ENCODE assay signal across 8 cellular contexts in the genomic region with DNA sequence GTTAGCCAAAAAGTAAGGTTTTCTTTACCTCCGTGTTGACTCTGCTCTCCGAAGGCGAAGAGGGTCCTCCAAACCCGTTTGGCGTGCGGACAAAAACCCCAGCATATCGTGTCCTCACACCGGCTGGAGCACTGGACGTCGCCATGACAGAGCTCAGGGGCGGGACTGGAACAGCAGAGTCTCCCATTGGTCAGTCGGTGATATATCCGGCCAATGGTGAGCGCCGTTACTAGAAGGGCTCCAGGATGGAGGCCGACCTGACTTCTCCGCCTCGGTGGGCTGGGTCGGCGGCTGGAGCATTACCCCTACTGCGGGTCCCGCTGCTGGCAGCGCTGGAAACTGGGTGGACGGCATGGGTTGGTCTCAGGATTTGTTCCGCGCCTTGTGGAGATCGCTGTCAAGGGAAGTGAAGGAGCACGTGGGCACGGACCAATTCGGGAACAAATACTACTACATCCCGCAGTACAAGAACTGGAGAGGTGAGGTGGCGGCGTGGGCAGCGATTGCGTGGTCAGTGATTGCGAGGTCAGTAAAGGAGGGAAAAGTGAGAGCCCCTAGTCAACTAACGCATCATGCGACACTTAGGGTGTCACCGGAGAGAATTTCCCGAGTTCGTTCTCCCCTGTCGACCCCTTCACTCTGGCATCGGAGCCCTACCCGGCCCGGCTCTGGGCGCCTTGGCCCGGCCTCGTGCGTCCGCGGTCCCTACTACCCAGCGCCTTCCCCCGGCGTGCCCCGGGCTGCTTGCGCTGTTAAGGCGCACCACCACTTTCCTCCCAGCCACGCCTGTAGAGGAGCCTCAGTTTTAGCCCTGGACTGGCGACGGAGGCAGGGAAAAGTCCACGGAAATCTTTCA. TPM values are rescaled to one million over a fixed set of nuclear protein-coding genes. Genes with fewer than 3 reads are reported as not detected.
A peak's percentile ranks its signal among the peaks of the same experiment; 100 is the strongest.
DNase-seq lines count a peak whose midpoint lies in the region; ATAC-seq and TF ChIP-seq lines count a peak whose summit lies in the region.

A gene with protein sequence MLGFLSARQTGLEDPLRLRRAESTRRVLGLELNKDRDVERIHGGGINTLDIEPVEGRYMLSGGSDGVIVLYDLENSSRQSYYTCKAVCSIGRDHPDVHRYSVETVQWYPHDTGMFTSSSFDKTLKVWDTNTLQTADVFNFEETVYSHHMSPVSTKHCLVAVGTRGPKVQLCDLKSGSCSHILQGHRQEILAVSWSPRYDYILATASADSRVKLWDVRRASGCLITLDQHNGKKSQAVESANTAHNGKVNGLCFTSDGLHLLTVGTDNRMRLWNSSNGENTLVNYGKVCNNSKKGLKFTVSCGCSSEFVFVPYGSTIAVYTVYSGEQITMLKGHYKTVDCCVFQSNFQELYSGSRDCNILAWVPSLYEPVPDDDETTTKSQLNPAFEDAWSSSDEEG (minus strand): TSS at position 167 of the 856 bp plus-strand sequence. CDS start 62 bp downstream, at position 105.
A gene with protein sequence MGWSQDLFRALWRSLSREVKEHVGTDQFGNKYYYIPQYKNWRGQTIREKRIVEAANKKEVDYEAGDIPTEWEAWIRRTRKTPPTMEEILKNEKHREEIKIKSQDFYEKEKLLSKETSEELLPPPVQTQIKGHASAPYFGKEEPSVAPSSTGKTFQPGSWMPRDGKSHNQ (plus strand): TSS at position 302 of the 856 bp plus-strand sequence. CDS start 51 bp downstream, at position 353.

- H3K27me3 ChIP-seq in OCI-LY3 (ENCODE audit: low read depth, low read length), result no peaks in the 10 kb centered on the region

- ATAC-seq in GM21528 (IDR thresholded peaks at IDR 0.05; ENCODE audit: low FRiP score, unreplicated experiment) (peak; percentile 99), mucosa of descending colon (peak; percentile 99)

- H3K4me1 ChIP-seq in OCI-LY3 (ENCODE audit: low read length) (peaks cover 15% of the 10 kb centered on the region), mucosa of descending colon (ENCODE audit: low read depth) (peaks cover 16% of the 10 kb centered on the region)

- H3K79me2 ChIP-seq in OCI-LY3 (ENCODE audit: low read length), result peaks cover 66% of the 10 kb centered on the region

- H3K9ac ChIP-seq in OCI-LY3 (ENCODE audit: low read length), result peak within 1 kb of the TSS; percentile 83

- no peaks in the 10 kb centered on the region for H4K20me1 ChIP-seq in OCI-LY3 (ENCODE audit: insufficient read depth, low read length)

- no peak for TF ChIP-seq CTCF in OCI-LY3 (IDR thresholded peaks at IDR 0.05; ENCODE audit: low read depth, low read length)
- TF ChIP-seq CTCF in epithelial cell of proximal tubule (conservative IDR thresholded peaks at IDR 0.05; ENCODE audit: low read depth, low read length), result no peak
- no peak for TF ChIP-seq CTCF in mucosa of descending colon (IDR thresholded peaks at IDR 0.05)

- peak within 1 kb of the TSS; percentile 99 for H3K4me3 ChIP-seq in OCI-LY3 (ENCODE audit: low read length)
- H3K4me3 ChIP-seq in epithelial cell of proximal tubule (ENCODE audit: low read depth, low read length), result peak within 1 kb of the TSS; percentile 84
- peak within 1 kb of the TSS; percentile 48 for H3K4me3 ChIP-seq in mucosa of descending colon

- peak within 1 kb of the TSS; percentile 96 for H2AFZ ChIP-seq in OCI-LY3 (ENCODE audit: low read depth, low read length)

- DNase-seq in DMS 273 treated with DMSO at 0.1 percent for 48 hours (lab: John Stamatoyannopoulos, UW) (peak; percentile 87), HuH-7.5 (ENCODE audit: low spot score) (peak; percentile 84), activated T-cell treated with anti-CD3 and anti-CD28 coated beads for 1 hour (ENCODE audit: low read depth) (peak; percentile 76), epithelial cell of proximal tubule (ENCODE audit: low read depth) (peak; percentile 61), mucosa of descending colon (peak; percentile 91 to 94 (median 91))
- peak; percentile 62 to 79 for DNase-seq in stimulated activated CD8-positive, alpha-beta memory T cell treated with anti-CD3 and anti-CD28 coated beads, Interleukin-4, amount 100 ng/mL, for 1 hour (ENCODE audit: low read depth in 2 of 2, low spot score in 1 of 2)

- H3K4me2 ChIP-seq in OCI-LY3 (ENCODE audit: low read length), result peak within 1 kb of the TSS; percentile 95

- peak within 1 kb of the TSS; percentile 50 for H3K27ac ChIP-seq in OCI-LY3 (ENCODE audit: low read length)

- no peaks in the 10 kb centered on the region for H3K36me3 ChIP-seq in OCI-LY3 (replicated peaks; ENCODE audit: low read depth, low read length)
- no peaks in the 10 kb centered on the region for H3K36me3 ChIP-seq in mucosa of descending colon (ENCODE audit: low read depth)

- intact Hi-C loops in mucosa of descending colon (cut with DNase I, micrococcal nuclease), result no loop called here

- no peaks in the 10 kb centered on the region for H3K9me3 ChIP-seq in OCI-LY3 (ENCODE audit: insufficient read depth, low read length)
- no peaks in the 10 kb centered on the region for H3K9me3 ChIP-seq in mucosa of descending colon

RNA-seq across cellular contexts. Expression of the first gene that starts in this region (rescaled TPM):
- total RNA-seq in epithelial cell of proximal tubule (10.3 and 16.6 TPM in 2 replicates), mucosa of descending colon (1 to 10 TPM; 8.2 to 9.1 (median 8.8) TPM)

RNA-seq across cellular contexts. Expression of the second gene that starts in this region (rescaled TPM):
- total RNA-seq in epithelial cell of proximal tubule (31.0 and 32.3 TPM in 2 replicates), mucosa of descending colon (10 to 100 TPM; 12.8 to 29.9 (median 19.5) TPM)

Comparison
In these comparisons a context has a peak if more than half of its experiments do, and no peak if none do; other contexts are left out.
1. Peak in every context shown above with its lines: DNase-seq, ATAC-seq, H3K4me3 ChIP-seq and H3K27ac ChIP-seq.
2. H3K4me3 ChIP-seq: peak in every context shown above with its lines; median percentile 99 in OCI-LY3; 84 in epithelial cell of proximal tubule; 48 in mucosa of descending colon.